ENCODE assay signal across 21 cellular contexts in the genomic region with DNA sequence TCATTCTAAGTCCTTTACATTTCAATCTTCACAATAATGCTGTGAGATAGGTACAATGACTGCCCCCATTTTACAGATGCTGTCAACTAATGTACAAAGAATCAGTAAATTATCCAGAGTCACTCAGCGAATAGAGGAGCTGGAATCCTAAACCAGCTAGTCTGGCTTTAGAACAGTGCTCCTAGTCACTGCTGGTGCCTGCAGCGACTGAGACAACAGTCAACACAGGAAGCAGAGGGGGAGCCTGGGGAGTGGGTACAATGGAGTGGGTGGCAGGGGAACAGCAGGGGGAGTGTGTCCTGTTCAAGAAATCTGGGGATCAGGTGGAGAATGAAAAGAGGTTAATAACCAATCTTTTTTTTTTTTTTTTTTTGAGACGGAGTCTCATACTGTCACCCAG.
"Had no signal": no experiment of that assay in that cellular context is flagged by ENCODE, and none has a peak within 500 bp of the region (broad histone marks: within the 10 kb centered on the region; RNA-seq: fewer than 3 reads in every experiment).

No MANE protein-coding gene starts in this region.

- ATAC-seq: HepG2 had no signal

- H3K27me3 ChIP-seq: MG63, SJSA1 had no signal

- H3K9me3 ChIP-seq: MG63, SJSA1 had no signal

- H3K27ac ChIP-seq: SJSA1, SK-N-MC had no signal

- DNase-seq: IMR-90, Karpas-422, KG1, MG63, NCI-H1092, NCI-H1105 treated with DMSO at 0.1 percent for 48 hours, NCI-H1417 treated with DMSO at 0.1 percent for 48 hours, NCI-H146, NCI-H1694 treated with DMSO at 0.1 percent for 48 hours, NCI-H1930, NCI-H2107, NCI-H2227 treated with DMSO at 0.1 percent for 48 hours, NCI-H524, NCI-H526 treated with DMSO at 0.1 percent for 48 hours, NCI-H774, Right ventricle myocardium superior, RPMI8226, SIG-M5 had no signal

- H3K4me3 ChIP-seq: MG63, SJSA1, SK-N-MC had no signal
